Comparison of ENCODE assay signal across 9 cellular contexts in the genomic region with DNA sequence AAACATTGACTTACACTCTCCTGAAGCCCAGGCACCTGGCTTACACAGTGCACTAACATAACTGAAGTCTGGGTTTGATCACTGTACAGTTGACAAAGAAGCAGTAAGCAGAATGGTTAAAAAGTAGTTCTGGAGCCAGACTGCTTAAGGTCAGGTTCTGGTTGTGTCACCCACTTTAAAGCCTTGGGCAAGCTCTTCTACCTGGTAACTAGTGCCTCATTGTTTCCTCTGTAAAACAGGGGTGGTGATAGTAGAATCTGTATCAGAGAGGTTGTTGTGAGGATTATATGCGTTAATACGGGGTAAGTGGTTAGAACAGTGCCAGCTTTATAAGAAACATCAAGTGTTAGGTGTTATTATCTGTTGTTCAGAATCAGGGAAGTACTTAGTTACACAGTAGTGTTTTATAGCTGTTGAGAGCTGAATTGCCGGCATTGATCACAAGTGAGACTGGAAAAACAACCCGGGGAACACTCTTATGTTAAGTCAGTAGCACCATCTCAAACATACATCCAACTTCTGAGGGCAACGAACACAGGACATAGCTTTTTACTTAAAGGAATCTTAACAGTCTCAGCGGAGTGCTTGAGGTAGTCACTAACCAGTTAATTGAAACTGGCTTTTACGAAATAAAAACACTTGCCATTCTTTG. TPM values are rescaled to one million over a fixed set of nuclear protein-coding genes. Genes with fewer than 3 reads are reported as not detected.
DNase-seq lines count a peak whose midpoint lies in the region; ATAC-seq and TF ChIP-seq lines count a peak whose summit lies in the region.
"Had no signal": no experiment of that assay in that cellular context is flagged by ENCODE, and none has a peak within 500 bp of the region (broad histone marks: within the 10 kb centered on the region; RNA-seq: fewer than 3 reads in every experiment).

No MANE protein-coding gene starts in this region.

- peak overlapping the region; percentile 28; the same call in 1 of the 2 replicates for H3K4ac ChIP-seq in IMR-90 (ENCODE audit: low read depth, low read length)

- DNase-seq in AG10803 (ENCODE audit: low read depth), result no peak
- peak; percentile 34 for DNase-seq in IMR-90
- DNase-seq in body of pancreas, result no peak
- no peak for DNase-seq in naive B cell
- DNase-seq in DMS153 (lab: John Stamatoyannopoulos, UW), result no peak
- DNase-seq: Kasumi-1 had no signal

- intact Hi-C loops in IMR-90 (cut with micrococcal nuclease) (no loop called here), body of pancreas (cut with DNase I) (no loop called here)

- peaks cover 16% of the 10 kb centered on the region for H3K9me1 ChIP-seq in IMR-90 (ENCODE audit: insufficient read depth, low read length)

- H3K9me3 ChIP-seq in IMR-90 (ENCODE audit: control insufficient read depth, insufficient read depth, low read length), result no peaks in the 10 kb centered on the region
- H3K9me3 ChIP-seq in body of pancreas, result no peaks in the 10 kb centered on the region

- POLR2A ChIA-PET in IMR-90 (lab: Charles Lee; ENCODE audit: unreplicated experiment), result interaction anchor here (0.5 kb wide), 1 partner anchor 58 kb away, joined by 4 read pairs; no protein-coding TSS in a partner anchor

- peaks cover 17% of the 10 kb centered on the region for H3K4me1 ChIP-seq in IMR-90 (ENCODE audit: control insufficient read depth, insufficient read depth, low read length)
- peaks cover 74% of the 10 kb centered on the region for H3K4me1 ChIP-seq in body of pancreas

- peak overlapping the region; percentile 60 for H3K9ac ChIP-seq in IMR-90 (ENCODE audit: low read depth, low read length)

- H3K79me1 ChIP-seq in IMR-90 (ENCODE audit: low read depth in 1 of 2, low read length in 2 of 2), result peaks cover 1 to 57% of the 10 kb centered on the region in 2 experiments; a peak in 3 of 4 replicates

- peak overlapping the region; percentile 51; the same call in 1 of the 2 replicates for H3K18ac ChIP-seq in IMR-90 (ENCODE audit: low read depth, low read length)

- peak overlapping the region; percentile 8 for H3K56ac ChIP-seq in IMR-90 (ENCODE audit: extremely low read depth, insufficient read depth, low read length)

- H2BK5ac ChIP-seq in IMR-90 (ENCODE audit: low read depth, low read length, poor library complexity, severe bottlenecking), result peak overlapping the region; percentile 95

- in situ Hi-C loops in IMR-90 (cut with MboI; ENCODE audit: low sequenced_read_pairs), result loop anchor here (10.0 kb wide), 1 partner anchor 128 kb away; no protein-coding TSS in a partner anchor

- TF ChIP-seq POLR2A in IMR-90 (IDR thresholded peaks at IDR 0.05; ENCODE audit: low read depth, low read length), result no peak
- TF ChIP-seq POLR2A in body of pancreas (IDR thresholded peaks at IDR 0.05), result no peak

- peak overlapping the region; percentile 90 for H3K4me2 ChIP-seq in IMR-90 (ENCODE audit: low read depth, low read length)

- H3K4me3 ChIP-seq in AG10803 (ENCODE audit: low read length), result peak overlapping the region; percentile 10; the same call in 1 of the 2 replicates
- H3K4me3 ChIP-seq in IMR-90 (ENCODE audit: insufficient read depth, low read depth, low read length), result peak overlapping the region; percentile 96; the same call in 1 of the 2 replicates
- H3K4me3 ChIP-seq in body of pancreas, result no peak overlapping the region

- CTCF ChIA-PET in IMR-90 (lab: Yijun Ruan, JAX), result interaction anchor here (1.0 kb wide), 3 partner anchors 10 to 46 kb away, joined by 3 to 6 read pairs (median 3); no protein-coding TSS in a partner anchor

- H3K4me3 Mint-ChIP-seq in naive B cell, result peak overlapping the region in 5 of 8 donors; percentile 1 to 56 (median 10)

- H3K23ac ChIP-seq in IMR-90 (ENCODE audit: low read depth, low read length), result peak overlapping the region; percentile 40

- H2BK20ac ChIP-seq in IMR-90 (ENCODE audit: low read depth, low read length), result peak overlapping the region; percentile 17; the same call in 1 of the 2 replicates

- peak overlapping the region; percentile 30 to 60 for H4K8ac ChIP-seq in IMR-90 (ENCODE audit: low read depth in 2 of 2, low read length in 2 of 2)

- no TSS peak for BruUV-seq in IMR-90 (replicated peaks; lab: Mats Ljungman, UMichigan)

- H3K36me3 ChIP-seq in IMR-90 (ENCODE audit: control insufficient read depth, insufficient read depth, low read length), result peaks cover 3% of the 10 kb centered on the region
- no peaks in the 10 kb centered on the region for H3K36me3 ChIP-seq in body of pancreas (replicated peaks in 1 of 2; ENCODE audit: insufficient read depth in 1 of 2, low read depth in 2 of 2)

- H3K27me3 ChIP-seq in IMR-90 (ENCODE audit: control insufficient read depth, insufficient read depth, low read length) (no peaks in the 10 kb centered on the region), body of pancreas (no peaks in the 10 kb centered on the region)

- H2AFZ ChIP-seq in IMR-90 (replicated peaks; ENCODE audit: low read length, poor library complexity), result no peak overlapping the region

- ATAC-seq in IMR-90 (ENCODE audit: low read depth), result no peak
- ATAC-seq in body of pancreas, result no peak
- no peak for ATAC-seq in naive B cell (ENCODE audit: low read depth in 2 of 2)
- no peak for ATAC-seq in HG02571 (IDR thresholded peaks at IDR 0.05; ENCODE audit: unreplicated experiment)
- ATAC-seq in HG02610 (IDR thresholded peaks at IDR 0.05; ENCODE audit: unreplicated experiment), result no peak
- ATAC-seq in GM21515 (IDR thresholded peaks at IDR 0.05; ENCODE audit: unreplicated experiment), result no peak

- H2AK5ac ChIP-seq in IMR-90 (ENCODE audit: low read depth, low read length), result peak overlapping the region; percentile 65; the same call in 1 of the 2 replicates

- H4K20me1 ChIP-seq in IMR-90 (ENCODE audit: insufficient read depth, low read length), result peaks cover 79% of the 10 kb centered on the region

- TF ChIP-seq CTCF in AG10803 (conservative IDR thresholded peaks at IDR 0.05; ENCODE audit: low read length) (no peak), IMR-90 (conservative IDR thresholded peaks at IDR 0.05; ENCODE audit: low read depth, low read length) (no peak), body of pancreas (IDR thresholded peaks at IDR 0.05) (no peak)

- H3K27ac ChIP-seq in IMR-90 (ENCODE audit: insufficient read depth, low read length) (peak overlapping the region; percentile 50), body of pancreas (peak overlapping the region; percentile 28 to 98 (median 40))

- H2BK120ac ChIP-seq in IMR-90 (ENCODE audit: low read depth, low read length), result peak overlapping the region; percentile 9; the same call in 1 of the 2 replicates

- H2BK15ac ChIP-seq in IMR-90 (ENCODE audit: low read depth, low read length), result peak overlapping the region; percentile 29; the same call in 1 of the 3 replicates

- 0 out of 2 replicates have a peak overlapping the region, but pooled peaks have one; percentile 28 for H4K91ac ChIP-seq in IMR-90 (ENCODE audit: insufficient read depth, low read depth, low read length)

- peaks cover 0 to 8% of the 10 kb centered on the region in 2 donors for H3K36me3 Mint-ChIP-seq in naive B cell

- H4K5ac ChIP-seq in IMR-90 (ENCODE audit: low read depth, low read length), result peak overlapping the region; percentile 36; the same call in 1 of the 2 replicates

- peaks cover 47 to 80% (median 71%) of the 10 kb centered on the region in 3 donors for H3K4me1 Mint-ChIP-seq in naive B cell

- no peak for TF ChIP-seq RAD21 in IMR-90 (IDR thresholded peaks at IDR 0.05; ENCODE audit: low read length)

- dilution Hi-C loops in IMR-90 (cut with HindIII; ENCODE audit: low sequenced_read_pairs, unreplicated experiment), result no loop called here

- 67% methylated on average over 2 of the region's 7 CpGs; no CpG with 5 or more reads in 1 of the 2 experiments for WGBS in IMR-90 (ENCODE audit: extremely low coverage in 2 of 2, insufficient read length in 1 of 2), 2 experiments
- 22 to 25% methylated on average over 7 of the region's 7 CpGs for WGBS in body of pancreas, 2 donors

- no peaks in the 10 kb centered on the region for H3K27me3 Mint-ChIP-seq in naive B cell

- H3K14ac ChIP-seq in IMR-90 (replicated peaks; ENCODE audit: low read depth, low read length), result peak overlapping the region; percentile 86

- H2AK9ac ChIP-seq in IMR-90 (replicated peaks; ENCODE audit: low read depth, low read length, poor library complexity), result peak overlapping the region; percentile 39

- H3K9me3 Mint-ChIP-seq in naive B cell, result no peaks in the 10 kb centered on the region

- H3K27ac Mint-ChIP-seq in naive B cell, result peak overlapping the region; percentile 46 to 98 (median 74)

TF ChIP-seq in IMR-90, 13 proteins besides CTCF, POLR2A, EP300 and RAD21 (continues in another document):
- no peak for TF ChIP-seq SMC3 (IDR thresholded peaks at IDR 0.05; ENCODE audit: low read depth, low read length)
- no peak for TF ChIP-seq RFX5 (IDR thresholded peaks at IDR 0.05; ENCODE audit: low read depth, low read length)
- no peak for TF ChIP-seq CEBPB (IDR thresholded peaks at IDR 0.05; ENCODE audit: low read depth, low read length)
- no peak for TF ChIP-seq RCOR1 (IDR thresholded peaks at IDR 0.05; ENCODE audit: insufficient replicate concordance, low read length)
- no peak for TF ChIP-seq MXI1 (IDR thresholded peaks at IDR 0.05; ENCODE audit: borderline replicate concordance, low read depth, low read length)
- no peak for TF ChIP-seq NFE2L2 (IDR thresholded peaks at IDR 0.05; ENCODE audit: low read depth, low read length)
- TF ChIP-seq MAFK (IDR thresholded peaks at IDR 0.05; ENCODE audit: low read depth, low read length), result no peak
- no peak for TF ChIP-seq CHD1 (IDR thresholded peaks at IDR 0.05; ENCODE audit: low read depth, low read length)
- no peak for TF ChIP-seq USF2 (IDR thresholded peaks at IDR 0.05; ENCODE audit: low read depth, low read length)
- no peak for TF ChIP-seq FOS (IDR thresholded peaks at IDR 0.05; ENCODE audit: low read depth, low read length)
- no peak for TF ChIP-seq BHLHE40 (IDR thresholded peaks at IDR 0.05; ENCODE audit: low read depth, low read length)
- no peak for TF ChIP-seq MAZ (IDR thresholded peaks at IDR 0.05; ENCODE audit: borderline replicate concordance, low read depth, low read length)

RNA-seq across cellular contexts. Expression of gene BACH1, which starts 3.7 kb away (rescaled TPM):
- total RNA-seq in IMR-90 (2012; rRNA removed) (108 and 132 TPM in 2 replicates), body of pancreas (10 to 100 TPM; 28.5 to 29.7 TPM)
- polyA plus RNA-seq in IMR-90 (2012; rRNA removed) (19.6 and 23.1 TPM in 2 replicates), naive B cell (ENCODE audit: low read depth in 6 of 6) (100 to 1,000 TPM in 1 of 6 donors, 10 to 100 TPM in 5; 50.7 to 106 (median 69.3) TPM)
- 8.3 and 11.9 TPM in 2 replicates for polyA plus RNA-seq in IMR-90 (2012; cell fraction: cytosol; rRNA removed)
- polyA plus RNA-seq in IMR-90 (2012; cell fraction: nucleus; rRNA removed; ENCODE audit: low replicate concordance), result 7.9 and 44.3 TPM in 2 replicates

Comparison
In these comparisons a context has a peak if more than half of its experiments do, and no peak if none do; other contexts are left out.
1. H3K4me3 ChIP-seq: peak in AG10803 (single experiment) and IMR-90 (single experiment); none in body of pancreas (0 of 2).